In genomic region chr6:40996591-40997247, GRCh38 we compare ENCODE assay signal across 12 cellular contexts. TPM values are rescaled to one million over a fixed set of nuclear protein-coding genes. Genes with fewer than 3 reads are reported as not detected.
DNase-seq lines count a peak whose midpoint lies in the region; ATAC-seq and TF ChIP-seq lines count a peak whose summit lies in the region.
"Had no signal": no experiment of that assay in that cellular context is flagged by ENCODE, and none has a peak within 500 bp of the region (broad histone marks: within the 10 kb centered on the region; RNA-seq: fewer than 3 reads in every experiment).

No MANE protein-coding gene starts in this region.

- in situ Hi-C loops in GM13977 (cut with MboI; ENCODE audit: low pct_unique_long_range_greater_than_20kb, low sequenced_read_pairs, unreplicated experiment) = no loop called here

- TF ChIP-seq POLR2A in adrenal gland (IDR thresholded peaks at IDR 0.05) = peak in 1 of 2 donors; percentile 2

- WGBS in adrenal gland, 4 donors = 31 to 44% (median 37%) methylated on average over 6 of the region's 6 CpGs

- H3K4me3 ChIP-seq in adrenal gland (peak overlapping the region in 1 of 4 donors; percentile 3), iPS-15b (ENCODE audit: low read depth, low read length) (peak overlapping the region; percentile 10)
- H3K4me3 ChIP-seq: MG63 had no signal

- H3K9me3 ChIP-seq in adrenal gland (replicated peaks in 1 of 3) (no peaks in the 10 kb centered on the region), iPS-15b (ENCODE audit: control insufficient read depth, insufficient read depth, low read length) (no peaks in the 10 kb centered on the region)
- H3K9me3 ChIP-seq: MG63 had no signal

- peak; percentile 42 for DNase-seq in H4 (ENCODE audit: low spot score)
- DNase-seq in adrenal gland = peak in 4 of 7 donors; percentile 8 to 26 (median 22)
- peak; percentile 36 for DNase-seq in renal cortical epithelial cell (ENCODE audit: low read depth)
- DNase-seq in GM13977 (ENCODE audit: low spot score) = no peak
- DNase-seq: GOT3; stimulated activated CD4-positive, alpha-beta T cell treated with anti-CD3 and anti-CD28 coated beads, Interleukin-4, amount 100 ng/mL, for 24 hours had no signal

- intact Hi-C loops in adrenal gland (cut with DNase I) = no loop called here

- no peak for TF ChIP-seq CTCF in adrenal gland (IDR thresholded peaks at IDR 0.05)
- TF ChIP-seq CTCF in GM13977 (IDR thresholded peaks at IDR 0.05; ENCODE audit: extremely low read depth, insufficient read depth, missing control alignments) = no peak

- H3K36me3 ChIP-seq in adrenal gland (replicated peaks in 1 of 2) (no peaks in the 10 kb centered on the region), iPS-15b (ENCODE audit: control insufficient read depth, insufficient read depth, low read length) (no peaks in the 10 kb centered on the region)
- H3K36me3 ChIP-seq: MG63 had no signal

- H3K9ac ChIP-seq in iPS-15b (ENCODE audit: low read depth, low read length) = no peak overlapping the region

- H3K27ac ChIP-seq in adrenal gland = peak overlapping the region; percentile 42 to 84 (median 67)

- H3K27me3 ChIP-seq in adrenal gland (no peaks in the 10 kb centered on the region), iPS-15b (ENCODE audit: control insufficient read depth, insufficient read depth, low read length) (no peaks in the 10 kb centered on the region)
- H3K27me3 ChIP-seq: MG63 had no signal

- H3K4me1 ChIP-seq in adrenal gland (replicated peaks in 1 of 2) (peaks cover 21 to 41% of the 10 kb centered on the region in 2 donors), iPS-15b (ENCODE audit: control insufficient read depth, insufficient read depth, low read length) (peaks cover 26% of the 10 kb centered on the region)

- ATAC-seq in GM18909 (IDR thresholded peaks at IDR 0.05; ENCODE audit: poor library complexity, unreplicated experiment) (no peak), GM18873 (IDR thresholded peaks at IDR 0.05; ENCODE audit: low FRiP score, unreplicated experiment) (no peak), HG03196 (IDR thresholded peaks at IDR 0.05; ENCODE audit: unreplicated experiment) (no peak)

RNA-seq across cellular contexts. Expression of gene UNC5CL, which starts 42.3 kb away (rescaled TPM):
- total RNA-seq in H4 (2014; rRNA removed; shearing (Covaris generic)) = 0.25 and 0.27 TPM in 2 replicates
- total RNA-seq in adrenal gland (1 to 10 TPM in 3 of 8 donors, under 1 TPM in 5; 0.52 to 1.2 (median 0.60) TPM), renal cortical epithelial cell (2.4 and 9.6 TPM in 2 replicates)
- polyA plus RNA-seq in adrenal gland = 1 to 10 TPM in 2 of 3 donors, under 1 TPM in 1; 0.20 to 1.6 (median 1.2) TPM

RNA-seq across cellular contexts. Expression of gene TSPO2, which starts 45.5 kb away (rescaled TPM):
- not detected in 2 replicates for total RNA-seq in H4 (2014; rRNA removed; shearing (Covaris generic))
- total RNA-seq in adrenal gland (not detected), renal cortical epithelial cell (not detected in 2 replicates)
- polyA plus RNA-seq in adrenal gland = not detected
- total RNA-seq: T-helper 1 cell treated with Interleukin-12 subunit alpha and Interleukin-12 subunit beta and Interleukin-4 antibody, amounts not matched to agents 30 ng/mL and 1 ng/mL, for 36 hours had no signal

RNA-seq across cellular contexts. Expression of gene APOBEC2, which starts 56.3 kb away (rescaled TPM):
- not detected in 2 replicates for total RNA-seq in H4 (2014; rRNA removed; shearing (Covaris generic))
- total RNA-seq in adrenal gland (1 to 10 TPM in 4 of 8 donors, under 1 TPM in 2, not detected in 2; 0.28 to 3.7 (median 1.1) TPM), renal cortical epithelial cell (not detected in 2 replicates)
- under 1 TPM in 2 of 3 donors, not detected in 1; 0.38 to 0.81 TPM for polyA plus RNA-seq in adrenal gland
- total RNA-seq: T-helper 1 cell treated with Interleukin-12 subunit alpha and Interleukin-12 subunit beta and Interleukin-4 antibody, amounts not matched to agents 30 ng/mL and 1 ng/mL, for 36 hours had no signal
